In the genomic region with DNA sequence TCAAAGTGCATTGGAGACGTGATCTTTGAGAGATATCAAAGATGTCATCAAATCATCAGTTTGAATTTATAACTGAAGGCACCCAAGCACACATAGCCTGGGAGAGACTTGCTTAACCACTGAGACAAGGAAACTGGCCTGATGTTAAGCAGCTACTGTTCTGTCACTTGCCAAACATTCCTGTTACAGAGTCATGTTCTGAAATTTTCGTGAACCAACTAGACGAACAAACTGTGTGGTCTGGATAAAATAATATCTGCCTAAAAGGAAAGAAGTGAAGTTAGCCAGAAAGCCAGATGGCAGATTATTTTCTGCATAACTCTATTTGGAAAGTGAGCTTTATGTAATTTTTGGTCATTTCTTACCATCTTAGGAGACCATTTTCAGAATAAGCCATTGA, we compare ENCODE assay signal across 21 cellular contexts. TPM values are rescaled to one million over a fixed set of nuclear protein-coding genes. Genes with fewer than 3 reads are reported as not detected.
DNase-seq lines count a peak whose midpoint lies in the region; ATAC-seq and TF ChIP-seq lines count a peak whose summit lies in the region.
"Had no signal": no experiment of that assay in that cellular context is flagged by ENCODE, and none has a peak within 500 bp of the region (broad histone marks: within the 10 kb centered on the region; RNA-seq: fewer than 3 reads in every experiment).

No MANE protein-coding gene starts in this region.

- no peaks in the 10 kb centered on the region for H4K20me1 ChIP-seq in neural progenitor cell (ENCODE audit: low read depth)

- no peaks in the 10 kb centered on the region for H3K9me3 ChIP-seq in right atrium auricular region
- H3K9me3 ChIP-seq in neural progenitor cell (ENCODE audit: low read depth), result no peaks in the 10 kb centered on the region
- H3K9me3 ChIP-seq: ovary had no signal

- H3F3A ChIP-seq in neural progenitor cell (ENCODE audit: low read depth), result peaks cover 4% of the 10 kb centered on the region

- H3K27ac ChIP-seq in right atrium auricular region (no peak overlapping the region), neural progenitor cell (no peak overlapping the region)
- H3K27ac ChIP-seq: brain microvascular endothelial cell, C4-2B, HL-60, ovary had no signal

- H3K27me3 Mint-ChIP-seq in neural progenitor cell (ENCODE audit: insufficient read depth, low read depth), result peaks cover 2% of the 10 kb centered on the region
- no peaks in the 10 kb centered on the region for H3K27me3 Mint-ChIP-seq in activated naive CD4-positive, alpha-beta T cell treated with anti-CD3 and anti-CD28 coated beads for 36 hours (ENCODE audit: low read depth)
- H3K27me3 Mint-ChIP-seq in CD14-positive monocyte (ENCODE audit: low read depth in 3 of 3), result peaks cover 0 to 2% (median 0%) of the 10 kb centered on the region in 3 donors
- H3K27me3 Mint-ChIP-seq: activated naive CD4-positive, alpha-beta T cell treated with anti-CD3 and anti-CD28 coated beads, Interleukin-2, amount 50 U/mL, for 24 hours; activated T-cell treated with anti-CD3 and anti-CD28 coated beads, Interleukin-2, amount 50 U/mL, for 24 hours had no signal

- H3K4me3 Mint-ChIP-seq in neural progenitor cell, result no peak overlapping the region
- H3K4me3 Mint-ChIP-seq in activated naive CD4-positive, alpha-beta T cell treated with anti-CD3 and anti-CD28 coated beads for 36 hours, result no peak overlapping the region
- H3K4me3 Mint-ChIP-seq in CD14-positive monocyte, result no peak overlapping the region
- H3K4me3 Mint-ChIP-seq: activated naive CD4-positive, alpha-beta T cell treated with anti-CD3 and anti-CD28 coated beads, Interleukin-2, amount 50 U/mL, for 24 hours; activated T-cell treated with anti-CD3 and anti-CD28 coated beads, Interleukin-2, amount 50 U/mL, for 24 hours had no signal

- no peak for DNase-seq in Right ventricle myocardium superior
- DNase-seq in right atrium auricular region (ENCODE audit: low spot score), result no peak
- DNase-seq in fibroblast of pulmonary artery (ENCODE audit: low read depth), result peak; percentile 33
- DNase-seq in neural progenitor cell (ENCODE audit: low spot score), result no peak
- DNase-seq in activated naive CD4-positive, alpha-beta T cell treated with anti-CD3 and anti-CD28 coated beads for 36 hours, result no peak
- DNase-seq in CD14-positive monocyte (ENCODE audit: low spot score), result no peak
- no peak for DNase-seq in activated gamma-delta T cell (lab: John Stamatoyannopoulos, UW)
- DNase-seq: 8988T; activated CD4-positive, alpha-beta T cell treated with anti-CD3 and anti-CD28 coated beads, Interleukin-2, amount 50 U/mL, for 48 hours; activated T-cell treated with anti-CD3 and anti-CD28 coated beads, Interleukin-2, amount 50 U/mL, for 24 hours; NCI-H187 treated with DMSO at 0.1 percent for 48 hours; NCI-H446 treated with DMSO at 0.1 percent for 48 hours; ovary; stimulated activated CD4-positive, alpha-beta T cell treated with anti-CD3 and anti-CD28 coated beads, Interleukin-4, amount 100 ng/mL, for 4 hours had no signal

- H3K4me2 ChIP-seq in neural progenitor cell, result peak overlapping the region; percentile 40

- intact Hi-C loops in Right ventricle myocardium superior (cut with DNase I) (no loop called here), CD14-positive monocyte (cut with micrococcal nuclease) (no loop called here)
- intact Hi-C loops in activated naive CD4-positive, alpha-beta T cell treated with anti-CD3 and anti-CD28 coated beads for 36 hours (cut with micrococcal nuclease), result no loop called here

- H3K36me3 Mint-ChIP-seq in neural progenitor cell (no peaks in the 10 kb centered on the region), CD14-positive monocyte (peaks cover 0 to 4% of the 10 kb centered on the region in 2 donors)
- H3K36me3 Mint-ChIP-seq in activated naive CD4-positive, alpha-beta T cell treated with anti-CD3 and anti-CD28 coated beads for 36 hours (ENCODE audit: low read depth), result no peaks in the 10 kb centered on the region
- H3K36me3 Mint-ChIP-seq: activated naive CD4-positive, alpha-beta T cell treated with anti-CD3 and anti-CD28 coated beads, Interleukin-2, amount 50 U/mL, for 24 hours had no signal

- CTCF ChIA-PET in activated naive CD4-positive, alpha-beta T cell treated with anti-CD3 and anti-CD28 coated beads for 36 hours (lab: Charles Lee), result no interaction called here

- peaks cover 6% of the 10 kb centered on the region for H3K79me2 ChIP-seq in neural progenitor cell (ENCODE audit: low read depth)

- H3K36me3 ChIP-seq in right atrium auricular region (no peaks in the 10 kb centered on the region), neural progenitor cell (no peaks in the 10 kb centered on the region)
- H3K36me3 ChIP-seq: brain microvascular endothelial cell, ovary had no signal

- no peak overlapping the region for H3K27ac Mint-ChIP-seq in neural progenitor cell
- no peak overlapping the region for H3K27ac Mint-ChIP-seq in activated naive CD4-positive, alpha-beta T cell treated with anti-CD3 and anti-CD28 coated beads for 36 hours
- H3K27ac Mint-ChIP-seq in CD14-positive monocyte, result no peak overlapping the region
- H3K27ac Mint-ChIP-seq: activated naive CD4-positive, alpha-beta T cell treated with anti-CD3 and anti-CD28 coated beads, Interleukin-2, amount 50 U/mL, for 24 hours; activated T-cell treated with anti-CD3 and anti-CD28 coated beads, Interleukin-2, amount 50 U/mL, for 24 hours had no signal

- ATAC-seq in Right ventricle myocardium superior (ENCODE audit: poor library complexity) (peak; percentile 73), GM18861 (IDR thresholded peaks at IDR 0.05; ENCODE audit: unreplicated experiment) (no peak)
- ATAC-seq: K562 had no signal

- no peak overlapping the region for H3K4me3 ChIP-seq in right atrium auricular region
- no peak overlapping the region for H3K4me3 ChIP-seq in fibroblast of pulmonary artery (replicated peaks; ENCODE audit: low read depth, low read length)
- H3K4me3 ChIP-seq in neural progenitor cell, result no peak overlapping the region
- H3K4me3 ChIP-seq: K562, ovary, skin epidermis had no signal

- H3K9ac ChIP-seq in neural progenitor cell, result no peak overlapping the region

- H3K4me1 Mint-ChIP-seq in neural progenitor cell (peaks cover 51% of the 10 kb centered on the region), CD14-positive monocyte (no peaks in the 10 kb centered on the region)
- no peaks in the 10 kb centered on the region for H3K4me1 Mint-ChIP-seq in activated naive CD4-positive, alpha-beta T cell treated with anti-CD3 and anti-CD28 coated beads for 36 hours (ENCODE audit: low read depth)
- H3K4me1 Mint-ChIP-seq: activated naive CD4-positive, alpha-beta T cell treated with anti-CD3 and anti-CD28 coated beads, Interleukin-2, amount 50 U/mL, for 24 hours had no signal

- H3K9me3 Mint-ChIP-seq in neural progenitor cell (no peaks in the 10 kb centered on the region), CD14-positive monocyte (no peaks in the 10 kb centered on the region)
- H3K9me3 Mint-ChIP-seq in activated naive CD4-positive, alpha-beta T cell treated with anti-CD3 and anti-CD28 coated beads for 36 hours, result no peaks in the 10 kb centered on the region
- H3K9me3 Mint-ChIP-seq: activated naive CD4-positive, alpha-beta T cell treated with anti-CD3 and anti-CD28 coated beads, Interleukin-2, amount 50 U/mL, for 24 hours; activated T-cell treated with anti-CD3 and anti-CD28 coated beads, Interleukin-2, amount 50 U/mL, for 24 hours had no signal

- H2AFZ ChIP-seq in neural progenitor cell (replicated peaks), result no peak overlapping the region

- peaks cover 0 to 25% of the 10 kb centered on the region in 2 donors for H3K4me1 ChIP-seq in right atrium auricular region
- H3K4me1 ChIP-seq in neural progenitor cell, result peaks cover 36% of the 10 kb centered on the region

- H3K27me3 ChIP-seq in right atrium auricular region (no peaks in the 10 kb centered on the region), neural progenitor cell (no peaks in the 10 kb centered on the region)
- H3K27me3 ChIP-seq: brain microvascular endothelial cell, ovary had no signal

- TF ChIP-seq CTCF in right atrium auricular region (IDR thresholded peaks at IDR 0.05), result no peak
- no peak for TF ChIP-seq CTCF in fibroblast of pulmonary artery (IDR thresholded peaks at IDR 0.05; ENCODE audit: low read length, missing control alignments)
- no peak for TF ChIP-seq CTCF in neural progenitor cell (IDR thresholded peaks at IDR 0.05)
- no peak for TF ChIP-seq CTCF in CD14-positive monocyte (IDR thresholded peaks at IDR 0.05)

RNA-seq across cellular contexts. Expression of gene SPATS2L, which starts 51.4 kb away (rescaled TPM):
- 71.1 TPM for total RNA-seq in Right ventricle myocardium superior
- total RNA-seq in right atrium auricular region, result 100 to 1,000 TPM; 103 to 126 TPM
- total RNA-seq in neural progenitor cell (ENCODE audit: low replicate concordance), result 18.5 and 29.1 TPM in 2 replicates
- total RNA-seq in activated naive CD4-positive, alpha-beta T cell treated with anti-CD3 and anti-CD28 coated beads for 36 hours, result 10 to 100 TPM in 1 of 2 experiments, 1 to 10 TPM in 1; 8.9 to 10.9 TPM
- 1 to 10 TPM; 2.7 to 3.2 TPM for polyA plus RNA-seq in CD14-positive monocyte
